Comparison of ENCODE assay signal across 22 cellular contexts in the genomic region with DNA sequence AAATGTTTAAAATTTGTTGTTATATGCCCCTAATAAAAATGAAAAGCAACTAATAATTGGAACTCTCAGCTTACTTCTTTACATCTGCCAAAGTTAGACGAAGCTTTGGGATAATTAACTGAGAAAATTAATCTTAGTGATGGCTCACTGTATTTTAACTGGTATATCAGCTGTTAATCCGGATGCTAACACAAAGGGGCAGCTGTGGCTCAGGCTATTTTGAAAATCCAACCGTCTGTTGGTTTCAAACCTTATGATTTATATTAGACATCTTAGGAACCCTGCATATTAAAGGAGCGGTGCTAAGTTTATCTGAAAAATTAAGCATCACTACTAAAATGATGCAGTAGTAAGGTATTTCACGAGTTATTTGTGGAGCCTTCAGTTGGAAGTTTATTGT.
"Had no signal": no experiment of that assay in that cellular context is flagged by ENCODE, and none has a peak within 500 bp of the region (broad histone marks: within the 10 kb centered on the region; RNA-seq: fewer than 3 reads in every experiment).

No MANE protein-coding gene starts in this region.

- DNase-seq: activated CD4-positive, alpha-beta memory T cell treated with anti-CD3 and anti-CD28 coated beads, Interleukin-2, amount 10 ng/mL, durations not matched to agents 7 days and 5 days; activated CD4-positive, alpha-beta T cell treated with anti-CD3 and anti-CD28 coated beads, Interleukin-2, amount 10 ng/mL, durations not matched to agents 24 days and 14 days; activated gamma-delta T cell; activated naive CD4-positive, alpha-beta T cell treated with anti-CD3 and anti-CD28 coated beads, Interleukin-2, amount 50 U/mL, for 16 hours; activated naive CD8-positive, alpha-beta T cell treated with anti-CD3 and anti-CD28 coated beads, Interleukin-2, amount 50 U/mL, for 24 hours; activated T-cell treated with anti-CD3 and anti-CD28 coated beads for 4 hours; body of pancreas; effector CD4-positive, alpha-beta T cell; foreskin melanocyte; immature natural killer cell; lower lobe of right lung; mesendoderm; naive thymus-derived CD8-positive, alpha-beta T cell; posterior cingulate gyrus; spleen; stimulated activated CD4-positive, alpha-beta T cell treated with anti-CD3 and anti-CD28 coated beads, Interleukin-4, amount 100 ng/mL, for 4 hours; stimulated activated naive CD8-positive, alpha-beta T cell treated with anti-CD3 and anti-CD28 coated beads, Interleukin-15, Interleukin-2, amounts not matched to agents 100 U/mL and 50 U/mL, for 24 hours; T-helper 17 cell; upper lobe of right lung had no signal

- H3K4me3 ChIP-seq: body of pancreas, lower lobe of right lung, neural progenitor cell, spleen, upper lobe of right lung had no signal

- ATAC-seq: activated naive CD8-positive, alpha-beta T cell treated with anti-CD3 and anti-CD28 coated beads, Interleukin-2, amount 50 U/mL, for 24 hours; body of pancreas; esophagus mucosa; left lobe of liver; lower lobe of right lung; naive thymus-derived CD8-positive, alpha-beta T cell; stimulated activated naive CD8-positive, alpha-beta T cell treated with anti-CD3 and anti-CD28 coated beads, Interleukin-15, Interleukin-2, amounts not matched to agents 100 U/mL and 50 U/mL, for 24 hours; T-helper 17 cell; upper lobe of right lung had no signal
